In the genomic region with DNA sequence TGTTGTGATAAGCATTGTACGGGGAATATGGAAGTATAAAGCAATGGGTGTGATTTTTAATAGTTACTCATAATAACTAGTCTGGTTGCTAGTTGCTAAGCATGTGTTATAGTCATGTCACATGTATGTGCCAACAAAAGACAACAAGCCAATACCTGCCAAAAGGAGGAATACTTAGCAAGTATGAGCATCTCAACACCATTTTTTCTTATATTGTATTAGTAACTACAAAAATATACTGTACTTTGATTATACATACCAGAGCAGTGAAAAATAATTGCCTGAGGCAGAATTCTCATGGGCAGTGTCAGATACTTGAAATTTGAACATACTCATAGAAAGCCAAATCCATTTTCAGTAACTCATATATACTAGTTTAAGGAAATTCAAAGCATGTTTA, we compare ENCODE assay signal across 16 cellular contexts.
"Had no signal": no experiment of that assay in that cellular context is flagged by ENCODE, and none has a peak within 500 bp of the region (broad histone marks: within the 10 kb centered on the region; RNA-seq: fewer than 3 reads in every experiment).

No MANE protein-coding gene starts in this region.

- H3K9me3 ChIP-seq: lower lobe of right lung, ovary, sigmoid colon had no signal

- H3K4me1 ChIP-seq: lower lobe of right lung, sigmoid colon had no signal

- H3K4me3 ChIP-seq: lower lobe of right lung, ovary, sigmoid colon had no signal

- ATAC-seq: activated CD8-positive, alpha-beta T cell treated with anti-CD3 and anti-CD28 coated beads for 36 hours; activated naive CD4-positive, alpha-beta T cell treated with anti-CD3 and anti-CD28 coated beads, Interleukin-2, amount 50 U/mL, for 72 hours; activated T-cell treated with anti-CD3 and anti-CD28 coated beads, Interleukin-2, amount 50 U/mL, for 4 hours; lower lobe of right lung; WTC11 had no signal

- H3K27me3 ChIP-seq: ovary, sigmoid colon had no signal

- DNase-seq: activated CD4-positive, alpha-beta T cell treated with anti-CD3 and anti-CD28 coated beads for 4 hours; activated CD8-positive, alpha-beta T cell treated with anti-CD3 and anti-CD28 coated beads for 36 hours; activated effector memory CD4-positive, alpha-beta T cell treated with Interleukin-2 at 50 U/mL for 16 hours; activated T-cell treated with anti-CD3 and anti-CD28 coated beads, Interleukin-2, amount 50 U/mL, for 4 hours; amygdala; cortex of kidney; foreskin melanocyte; head of caudate nucleus; lower lobe of right lung; nephron progenitor cell; ovary; sigmoid colon; stimulated activated CD4-positive, alpha-beta T cell treated with anti-CD3 and anti-CD28 coated beads, Interleukin-12 subunit alpha, Interleukin-12 subunit beta, amount 100 ng/mL, for 4 hours; stimulated activated CD4-positive, alpha-beta T cell treated with anti-CD3 and anti-CD28 coated beads, Interleukin-2, amount 100 ng/mL, for 24 hours had no signal

- H3K36me3 ChIP-seq: ovary had no signal
